Comparison of ENCODE assay signal across 24 cellular contexts in genomic region chr9:100577776-100578448, GRCh38. TPM values are rescaled to one million over a fixed set of nuclear protein-coding genes. Genes with fewer than 3 reads are reported as not detected.
DNase-seq lines count a peak whose midpoint lies in the region; ATAC-seq, FAIRE-seq and TF ChIP-seq lines count a peak whose summit lies in the region.
"Had no signal": no experiment of that assay in that cellular context is flagged by ENCODE, and none has a peak within 500 bp of the region (broad histone marks: within the 10 kb centered on the region; RNA-seq: fewer than 3 reads in every experiment).

A gene with protein sequence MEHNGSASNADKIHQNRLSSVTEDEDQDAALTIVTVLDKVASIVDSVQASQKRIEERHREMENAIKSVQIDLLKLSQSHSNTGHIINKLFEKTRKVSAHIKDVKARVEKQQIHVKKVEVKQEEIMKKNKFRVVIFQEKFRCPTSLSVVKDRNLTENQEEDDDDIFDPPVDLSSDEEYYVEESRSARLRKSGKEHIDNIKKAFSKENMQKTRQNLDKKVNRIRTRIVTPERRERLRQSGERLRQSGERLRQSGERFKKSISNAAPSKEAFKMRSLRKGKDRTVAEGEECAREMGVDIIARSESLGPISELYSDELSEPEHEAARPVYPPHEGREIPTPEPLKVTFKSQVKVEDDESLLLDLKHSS (plus strand): TSS chr9:100578079. CDS start chr9:100578144, 65 bp downstream.

- peak within 1 kb of the TSS; percentile 80 for H3K4me2 ChIP-seq in smooth muscle cell

- FAIRE-seq in kidney (lab: Jason Lieb, UNC): no peak
- FAIRE-seq: GM12892, HepG2, TTC549 had no signal

- H3K27ac ChIP-seq in right cardiac atrium (ENCODE audit: low read length) (peak within 1 kb of the TSS; percentile 40), smooth muscle cell (ENCODE audit: low read depth) (peak within 1 kb of the TSS; percentile 68), left lung (no peak within 1 kb of the TSS), kidney (ENCODE audit: low read depth in 2 of 2, low read length in 2 of 2) (no peak within 1 kb of the TSS)
- H3K27ac ChIP-seq: neutrophil, skin epidermis, transverse colon had no signal

- H2AFZ ChIP-seq in smooth muscle cell (ENCODE audit: low read depth): no peak within 1 kb of the TSS

- H3K9me3 ChIP-seq in right cardiac atrium (ENCODE audit: control insufficient read depth, low read length) (no peaks in the 10 kb centered on the region), smooth muscle cell (replicated peaks; ENCODE audit: low read depth) (no peaks in the 10 kb centered on the region), left lung (no peaks in the 10 kb centered on the region), kidney (ENCODE audit: control insufficient read depth in 1 of 2, low read length in 2 of 2) (no peaks in the 10 kb centered on the region)
- H3K9me3 ChIP-seq: MG63, neutrophil, transverse colon had no signal

- DNase-seq in LHCN-M2 (ENCODE audit: low read depth) (peak; percentile 64), fibroblast of mammary gland (ENCODE audit: low read depth) (peak; percentile 55), right cardiac atrium (no peak), smooth muscle cell (lab: John Stamatoyannopoulos, UW; ENCODE audit: unreplicated experiment) (no peak), left lung (no peak), kidney (no peak), amniotic stem cell (lab: John Stamatoyannopoulos, UW) (no peak)
- DNase-seq: activated CD4-positive, alpha-beta T cell treated with anti-CD3 and anti-CD28 coated beads, Interleukin-2, amount 50 U/mL, for 4 hours; activated T-cell treated with anti-CD3 and anti-CD28 coated beads, Interleukin-2, amount 50 U/mL, for 4 hours; Calu3; caudate nucleus; endodermal cell; GF-D8; kidney glomerular epithelial cell; MG63; NCI-H345; transverse colon had no signal

- peak; percentile 70 to 73 for ATAC-seq in right cardiac atrium
- ATAC-seq in HG03159 (IDR thresholded peaks at IDR 0.05; ENCODE audit: unreplicated experiment): no peak
- ATAC-seq in left lung: no peak
- ATAC-seq: activated naive CD4-positive, alpha-beta T cell treated with anti-CD3 and anti-CD28 coated beads, Interleukin-2, amount 50 U/mL, for 72 hours; activated T-cell treated with anti-CD3 and anti-CD28 coated beads, Interleukin-2, amount 50 U/mL, for 4 hours; HepG2 had no signal

- H4K20me1 ChIP-seq in smooth muscle cell (ENCODE audit: low read depth): no peaks in the 10 kb centered on the region

- H3F3A ChIP-seq in smooth muscle cell (ENCODE audit: low read depth): no peaks in the 10 kb centered on the region

- H3K27me3 ChIP-seq in right cardiac atrium (ENCODE audit: control insufficient read depth, insufficient read depth): no peaks in the 10 kb centered on the region
- no peaks in the 10 kb centered on the region for H3K27me3 ChIP-seq in smooth muscle cell (ENCODE audit: low read depth)
- no peaks in the 10 kb centered on the region for H3K27me3 ChIP-seq in left lung
- H3K27me3 ChIP-seq: MG63, neutrophil, transverse colon had no signal

- H3K36me3 ChIP-seq in smooth muscle cell (ENCODE audit: low read depth): no peaks in the 10 kb centered on the region
- H3K36me3 ChIP-seq in left lung: no peaks in the 10 kb centered on the region
- H3K36me3 ChIP-seq in kidney (ENCODE audit: control insufficient read depth in 1 of 2, insufficient read depth in 2 of 2, low read length in 2 of 2): no peaks in the 10 kb centered on the region
- H3K36me3 ChIP-seq: MG63, neutrophil, transverse colon had no signal

- H3K4me3 ChIP-seq in fibroblast of mammary gland (ENCODE audit: control insufficient read depth, low read depth, low read length) (no peak within 1 kb of the TSS), right cardiac atrium (ENCODE audit: low read length) (peak within 1 kb of the TSS; percentile 20), smooth muscle cell (no peak within 1 kb of the TSS), left lung (no peak within 1 kb of the TSS), kidney (ENCODE audit: low read length in 2 of 2) (no peak within 1 kb of the TSS)
- H3K4me3 ChIP-seq: MG63, skin epidermis, transverse colon had no signal

- 50% methylated on average over 10 of the region's 10 CpGs for WGBS in right cardiac atrium
- 43% methylated on average over 10 of the region's 10 CpGs for WGBS in smooth muscle cell (ENCODE audit: low lambda C conversion rate)

- TF ChIP-seq CTCF in fibroblast of mammary gland (conservative IDR thresholded peaks at IDR 0.05; ENCODE audit: control insufficient read depth, insufficient read depth, low read depth, low read length): no peak
- TF ChIP-seq CTCF in smooth muscle cell (IDR thresholded peaks at IDR 0.05; ENCODE audit: borderline replicate concordance, insufficient read depth, poor library complexity, severe bottlenecking): no peak
- TF ChIP-seq CTCF in left lung (IDR thresholded peaks at IDR 0.05): no peak
- TF ChIP-seq CTCF in kidney (IDR thresholded peaks at IDR 0.05; ENCODE audit: borderline replicate concordance, extremely low read depth, insufficient read depth): no peak

- intact Hi-C loops in right cardiac atrium (cut with DNase I): loop anchor here in 1 of 4 donors (5.0 kb wide), 1 partner anchor 136 kb away; no protein-coding TSS in a partner anchor
- intact Hi-C loops in left lung (cut with DNase I): no loop called here
- intact Hi-C loops in kidney (cut with DNase I): no loop called here

- peak within 1 kb of the TSS; percentile 16 for H3K9ac ChIP-seq in smooth muscle cell (ENCODE audit: low read depth)
- no peak within 1 kb of the TSS for H3K9ac ChIP-seq in kidney (ENCODE audit: low read length in 2 of 2)

- H3K4me1 ChIP-seq in right cardiac atrium (ENCODE audit: control insufficient read depth, insufficient read depth, low read length) (no peaks in the 10 kb centered on the region), smooth muscle cell (ENCODE audit: low read depth) (peaks cover 27% of the 10 kb centered on the region), left lung (no peaks in the 10 kb centered on the region), kidney (ENCODE audit: control insufficient read depth in 1 of 2, insufficient read depth in 1 of 2, low read depth in 1 of 2, low read length in 2 of 2) (no peaks in the 10 kb centered on the region)
- H3K4me1 ChIP-seq: transverse colon had no signal

- H3K79me2 ChIP-seq in smooth muscle cell (ENCODE audit: low read depth): no peaks in the 10 kb centered on the region

RNA-seq across cellular contexts. Expression of the gene that starts here (rescaled TPM):
- 2.2 and 5.2 TPM in 2 replicates for total RNA-seq in LHCN-M2 (2014; rRNA removed)
- polyA plus RNA-seq in LHCN-M2 (2012): 10.8 TPM
- total RNA-seq in right cardiac atrium: 10 to 100 TPM; 22.7 to 60.2 (median 48.0) TPM
- polyA plus RNA-seq in right cardiac atrium: 14.9 TPM
- 2.8 and 4.2 TPM in 2 replicates for total RNA-seq in smooth muscle cell
- polyA plus RNA-seq in smooth muscle cell: 1.6 and 1.7 TPM in 2 replicates
- total RNA-seq in left lung: 1 to 10 TPM in 1 of 2 donors, under 1 TPM in 1; 0.85 to 1.0 TPM
- total RNA-seq in kidney: 0.13 TPM
- polyA plus RNA-seq in kidney (ENCODE audit: insufficient read depth, low read depth, low replicate concordance): 0.24 TPM

Comparison
In these comparisons a context has a peak if more than half of its experiments do, and no peak if none do; other contexts are left out.
1. DNase-seq: peak in LHCN-M2 (single experiment) and fibroblast of mammary gland (single experiment); none in right cardiac atrium (0 of 3), smooth muscle cell (single experiment), left lung (0 of 2), kidney (single experiment) and amniotic stem cell (single experiment).
2. ATAC-seq: peak in right cardiac atrium (2 of 2); none in HG03159 (single experiment) and left lung (single experiment).
3. H3K27ac ChIP-seq: peak in right cardiac atrium (single experiment) and smooth muscle cell (single experiment); none in left lung (0 of 2) and kidney (0 of 2).